ENCODE assay signal across 9 cellular contexts in genomic region chr2:38106420-38107182, GRCh38. TPM values are rescaled to one million over a fixed set of nuclear protein-coding genes. Genes with fewer than 3 reads are reported as not detected.
DNase-seq lines count a peak whose midpoint lies in the region; ATAC-seq, FAIRE-seq and TF ChIP-seq lines count a peak whose summit lies in the region.
"Had no signal": no experiment of that assay in that cellular context is flagged by ENCODE, and none has a peak within 500 bp of the region (broad histone marks: within the 10 kb centered on the region; RNA-seq: fewer than 3 reads in every experiment).

No MANE protein-coding gene starts in this region.

- intact Hi-C loops in natural killer cell (cut with micrococcal nuclease) (no loop called here), adrenal gland (cut with DNase I) (no loop called here), kidney (cut with DNase I) (no loop called here), vagina (cut with DNase I) (no loop called here)

- WGBS in adrenal gland, 4 donors = 38 to 48% (median 42%) methylated on average over 8 of the region's 8 CpGs

- H3K36me3 ChIP-seq in adrenal gland (replicated peaks in 1 of 2) (no peaks in the 10 kb centered on the region), kidney (ENCODE audit: control insufficient read depth in 1 of 2, insufficient read depth in 2 of 2, low read length in 2 of 2) (no peaks in the 10 kb centered on the region), vagina (no peaks in the 10 kb centered on the region)
- H3K36me3 ChIP-seq: right lobe of liver had no signal

- H3K4me3 ChIP-seq in adrenal gland (no peak overlapping the region), kidney (ENCODE audit: low read length in 2 of 2) (no peak overlapping the region), vagina (no peak overlapping the region)
- H3K4me3 ChIP-seq: right lobe of liver had no signal

- H3K4me1 ChIP-seq in adrenal gland (replicated peaks in 1 of 2) (peaks cover 13 to 16% of the 10 kb centered on the region in 2 donors), kidney (ENCODE audit: control insufficient read depth in 1 of 2, insufficient read depth in 1 of 2, low read depth in 1 of 2, low read length in 2 of 2) (peaks cover 16 to 23% of the 10 kb centered on the region in 2 donors), vagina (peaks cover 26% of the 10 kb centered on the region)

- no peaks in the 10 kb centered on the region for H3K9me3 Mint-ChIP-seq in natural killer cell treated with Interleukin-12 subunit alpha and Interleukin-12 subunit beta and Interleukin-15 and Interleukin-18, amount 100 ng/mL, for 72 hours
- H3K9me3 Mint-ChIP-seq in natural killer cell = no peaks in the 10 kb centered on the region

- TF ChIP-seq CTCF in natural killer cell (IDR thresholded peaks at IDR 0.05) = no peak
- TF ChIP-seq CTCF in adrenal gland (IDR thresholded peaks at IDR 0.05) = no peak
- TF ChIP-seq CTCF in kidney (IDR thresholded peaks at IDR 0.05; ENCODE audit: borderline replicate concordance, extremely low read depth, insufficient read depth) = no peak
- TF ChIP-seq CTCF in vagina (IDR thresholded peaks at IDR 0.05) = no peak

- DNase-seq in natural killer cell treated with Interleukin-12 subunit alpha and Interleukin-12 subunit beta and Interleukin-15 and Interleukin-18, amount 100 ng/mL, for 72 hours (ENCODE audit: low spot score) = no peak
- DNase-seq in natural killer cell (no peak), adrenal gland (no peak), kidney (no peak), vagina (ENCODE audit: extremely low spot score in 2 of 2) (no peak), NCI-H2107 (lab: John Stamatoyannopoulos, UW) (no peak)
- no peak for DNase-seq in stimulated activated CD8-positive, alpha-beta memory T cell treated with anti-CD3 and anti-CD28 coated beads, Interleukin-4, amount 100 ng/mL, for 48 hours
- DNase-seq: right lobe of liver had no signal

- FAIRE-seq in kidney (lab: Jason Lieb, UNC) = no peak

- peak overlapping the region; percentile 56 to 61 for H3K27ac Mint-ChIP-seq in natural killer cell treated with Interleukin-12 subunit alpha and Interleukin-12 subunit beta and Interleukin-15 and Interleukin-18, amount 100 ng/mL, for 72 hours
- H3K27ac Mint-ChIP-seq in natural killer cell = no peak overlapping the region

- TF ChIP-seq POLR2A in adrenal gland (IDR thresholded peaks at IDR 0.05) (no peak), vagina (IDR thresholded peaks at IDR 0.05) (no peak)

- H3K27me3 Mint-ChIP-seq in natural killer cell treated with Interleukin-12 subunit alpha and Interleukin-12 subunit beta and Interleukin-15 and Interleukin-18, amount 100 ng/mL, for 72 hours = peaks cover 39 to 54% of the 10 kb centered on the region in 2 donors
- H3K27me3 Mint-ChIP-seq in natural killer cell (ENCODE audit: low read depth in 2 of 2) = peaks cover 16 to 53% of the 10 kb centered on the region in 2 donors

- peak overlapping the region; percentile 66 for H3K4me3 Mint-ChIP-seq in natural killer cell treated with Interleukin-12 subunit alpha and Interleukin-12 subunit beta and Interleukin-15 and Interleukin-18, amount 100 ng/mL, for 72 hours
- no peak overlapping the region for H3K4me3 Mint-ChIP-seq in natural killer cell

- peak overlapping the region in 1 of 2 donors; percentile 41 for H3K9ac ChIP-seq in kidney (ENCODE audit: low read length in 2 of 2)

- H3K9me3 ChIP-seq in adrenal gland (replicated peaks in 1 of 3) (no peaks in the 10 kb centered on the region), kidney (ENCODE audit: control insufficient read depth in 1 of 2, low read length in 2 of 2) (no peaks in the 10 kb centered on the region), vagina (no peaks in the 10 kb centered on the region)
- H3K9me3 ChIP-seq: right lobe of liver had no signal

- no peaks in the 10 kb centered on the region for H3K27me3 ChIP-seq in adrenal gland
- H3K27me3 ChIP-seq in vagina = no peaks in the 10 kb centered on the region
- H3K27me3 ChIP-seq: right lobe of liver had no signal

- H3K27ac ChIP-seq in adrenal gland (peak overlapping the region in 4 of 5 donors; percentile 48 to 87 (median 62)), kidney (ENCODE audit: low read depth in 2 of 2, low read length in 2 of 2) (peak overlapping the region; percentile 59 to 66), vagina (peak overlapping the region; percentile 74)

- peaks cover 11 to 22% of the 10 kb centered on the region in 2 donors for H3K4me1 Mint-ChIP-seq in natural killer cell treated with Interleukin-12 subunit alpha and Interleukin-12 subunit beta and Interleukin-15 and Interleukin-18, amount 100 ng/mL, for 72 hours (ENCODE audit: low read depth in 2 of 2)
- H3K4me1 Mint-ChIP-seq in natural killer cell = no peaks in the 10 kb centered on the region

- H3K36me3 Mint-ChIP-seq in natural killer cell treated with Interleukin-12 subunit alpha and Interleukin-12 subunit beta and Interleukin-15 and Interleukin-18, amount 100 ng/mL, for 72 hours = peaks cover 13% of the 10 kb centered on the region
- H3K36me3 Mint-ChIP-seq in natural killer cell = no peaks in the 10 kb centered on the region

- ATAC-seq in natural killer cell treated with Interleukin-12 subunit alpha and Interleukin-12 subunit beta and Interleukin-15 and Interleukin-18, amount 100 ng/mL, for 72 hours = peak; percentile 20 to 64
- ATAC-seq in natural killer cell = no peak
- ATAC-seq in GM19324 (IDR thresholded peaks at IDR 0.05; ENCODE audit: low FRiP score, unreplicated experiment) = no peak

RNA-seq across cellular contexts. Expression of gene CYP1B1, which starts 30.6 kb away (rescaled TPM):
- 10 to 100 TPM; 90.3 to 95.7 TPM for total RNA-seq in natural killer cell treated with Interleukin-12 subunit alpha and Interleukin-12 subunit beta and Interleukin-15 and Interleukin-18, amount 100 ng/mL, for 72 hours
- total RNA-seq in natural killer cell = 1 to 10 TPM in 2 of 3 donors, not detected in 1; 1.4 to 5.0 TPM
- total RNA-seq in adrenal gland = 100 to 1,000 TPM in 2 of 8 donors, 10 to 100 TPM in 6; 22.4 to 118 (median 46.0) TPM
- polyA plus RNA-seq in adrenal gland = 10 to 100 TPM in 2 of 3 donors, 1 to 10 TPM in 1; 9.7 to 16.7 (median 13.7) TPM
- total RNA-seq in kidney = 79.2 TPM
- 7.7 TPM for polyA plus RNA-seq in kidney (ENCODE audit: insufficient read depth, low read depth, low replicate concordance)
- 88.9 TPM for total RNA-seq in vagina

Comparison
In these comparisons a context has a peak if more than half of its experiments do, and no peak if none do; other contexts are left out.
1. ATAC-seq: peak in natural killer cell treated with Interleukin-12 subunit alpha and Interleukin-12 subunit beta and Interleukin-15 and Interleukin-18, amount 100 ng/mL, for 72 hours (2 of 2); none in natural killer cell (0 of 3) and GM19324 (single experiment).
2. H3K27ac Mint-ChIP-seq: peak in natural killer cell treated with Interleukin-12 subunit alpha and Interleukin-12 subunit beta and Interleukin-15 and Interleukin-18, amount 100 ng/mL, for 72 hours (2 of 2); none in natural killer cell (0 of 2).
3. Peak in every context shown above with its lines, with median percentiles within 50 percentile points of each other: H3K27ac ChIP-seq.